In the genomic region with DNA sequence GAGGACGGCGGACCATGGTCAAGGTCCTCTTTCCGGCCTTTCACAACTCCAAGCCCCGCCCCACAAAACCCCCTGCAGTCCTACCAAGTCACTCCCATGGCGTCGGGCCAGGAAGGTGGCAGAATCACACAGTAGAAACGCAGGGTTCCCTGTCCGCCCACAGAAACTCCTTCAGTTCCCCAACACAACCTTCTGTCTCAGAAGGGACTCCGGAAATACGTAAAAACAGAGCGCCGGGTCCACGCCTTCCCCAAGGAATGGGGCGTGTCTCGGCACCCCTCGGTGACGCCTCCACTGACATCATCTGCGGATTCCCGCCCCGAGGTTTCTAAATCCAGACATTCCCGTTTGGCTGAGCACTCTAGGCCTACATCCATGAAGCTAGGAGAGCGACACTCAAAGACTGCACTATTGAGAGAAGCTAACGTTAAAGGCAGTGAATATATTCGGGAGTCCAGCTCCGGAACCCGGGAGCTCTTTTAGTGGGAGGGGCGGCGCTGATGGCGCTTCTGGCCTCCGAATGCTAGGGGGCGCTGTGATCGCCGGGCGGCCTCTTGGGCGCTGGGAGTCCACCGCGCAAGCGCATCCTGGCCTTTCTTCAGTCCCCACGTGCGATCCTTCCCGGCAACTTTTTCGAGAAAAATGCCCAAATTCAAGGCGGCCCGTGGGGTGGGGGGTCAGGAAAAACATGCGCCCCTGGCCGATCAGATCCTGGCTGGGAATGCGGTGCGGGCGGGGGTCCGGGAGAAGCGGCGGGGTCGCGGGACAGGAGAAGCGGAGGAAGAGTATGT, we compare ENCODE assay signal across 8 cellular contexts. TPM values are rescaled to one million over a fixed set of nuclear protein-coding genes. Genes with fewer than 3 reads are reported as not detected.
A peak's percentile ranks its signal among the peaks of the same experiment; 100 is the strongest.
DNase-seq lines count a peak whose midpoint lies in the region; ATAC-seq, FAIRE-seq and TF ChIP-seq lines count a peak whose summit lies in the region.

A gene with protein sequence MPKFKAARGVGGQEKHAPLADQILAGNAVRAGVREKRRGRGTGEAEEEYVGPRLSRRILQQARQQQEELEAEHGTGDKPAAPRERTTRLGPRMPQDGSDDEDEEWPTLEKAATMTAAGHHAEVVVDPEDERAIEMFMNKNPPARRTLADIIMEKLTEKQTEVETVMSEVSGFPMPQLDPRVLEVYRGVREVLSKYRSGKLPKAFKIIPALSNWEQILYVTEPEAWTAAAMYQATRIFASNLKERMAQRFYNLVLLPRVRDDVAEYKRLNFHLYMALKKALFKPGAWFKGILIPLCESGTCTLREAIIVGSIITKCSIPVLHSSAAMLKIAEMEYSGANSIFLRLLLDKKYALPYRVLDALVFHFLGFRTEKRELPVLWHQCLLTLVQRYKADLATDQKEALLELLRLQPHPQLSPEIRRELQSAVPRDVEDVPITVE (plus strand): TSS at position 579 of the 791 bp plus-strand sequence. CDS start 64 bp downstream, at position 643.
TSS of gene MED20 (minus strand) at position 219 of the 791 bp plus-strand sequence. CDS start at position 98, 121 bp downstream.

- H3K27me3 ChIP-seq in H7 (ENCODE audit: control insufficient read depth, insufficient read depth, low read length) (no peaks in the 10 kb centered on the region), Loucy (ENCODE audit: insufficient read depth, low read length, poor library complexity, severe bottlenecking) (no peaks in the 10 kb centered on the region)

- TF ChIP-seq CTCF in Loucy (conservative IDR thresholded peaks at IDR 0.05; ENCODE audit: low read length) = peak; percentile 87
- peak; percentile 95 for TF ChIP-seq CTCF in fibroblast of the aortic adventitia (IDR thresholded peaks at IDR 0.05; ENCODE audit: insufficient read depth, low read length)
- peak; percentile 98 for TF ChIP-seq CTCF in nephron progenitor cell (IDR thresholded peaks at IDR 0.05)

- H3K4me3 Mint-ChIP-seq in nephron progenitor cell = peak within 1 kb of the TSS; percentile 100
- peak within 1 kb of the TSS; percentile 97 to 100 for H3K4me3 Mint-ChIP-seq in stimulated activated naive CD8-positive, alpha-beta T cell treated with anti-CD3 and anti-CD28 coated beads, Interleukin-15, amount 100 ng/mL, for 72 hours

- H3K4me2 ChIP-seq in Loucy (ENCODE audit: low read depth, low read length, poor library complexity, severe bottlenecking) = peak within 1 kb of the TSS; percentile 100

- peak; percentile 91 for FAIRE-seq in G401.6 (lab: Jason Lieb, UNC)

- H3K9me3 Mint-ChIP-seq in nephron progenitor cell = no peaks in the 10 kb centered on the region
- H3K9me3 Mint-ChIP-seq in stimulated activated naive CD8-positive, alpha-beta T cell treated with anti-CD3 and anti-CD28 coated beads, Interleukin-15, amount 100 ng/mL, for 72 hours = no peaks in the 10 kb centered on the region

- H3K4me1 ChIP-seq in Loucy (ENCODE audit: insufficient read depth, low read length, poor library complexity, severe bottlenecking) = peaks cover 48% of the 10 kb centered on the region

- ATAC-seq in stimulated activated naive CD8-positive, alpha-beta T cell treated with anti-CD3 and anti-CD28 coated beads, Interleukin-15, amount 100 ng/mL, for 72 hours = peak; percentile 95

- peaks cover 75% of the 10 kb centered on the region for H3K79me2 ChIP-seq in Loucy (ENCODE audit: insufficient read depth, low read length)

- H3K9me3 ChIP-seq in Loucy (ENCODE audit: insufficient read depth, low read depth, low read length) = no peaks in the 10 kb centered on the region

- peak within 1 kb of the TSS; percentile 100 for H3K27ac Mint-ChIP-seq in nephron progenitor cell
- peak within 1 kb of the TSS; percentile 99 for H3K27ac Mint-ChIP-seq in stimulated activated naive CD8-positive, alpha-beta T cell treated with anti-CD3 and anti-CD28 coated beads, Interleukin-15, amount 100 ng/mL, for 72 hours

- peak within 1 kb of the TSS; percentile 86 for H2AFZ ChIP-seq in Loucy (ENCODE audit: low read length)

- H3K9me2 ChIP-seq in Loucy (replicated peaks; ENCODE audit: low read depth, low read length) = no peaks in the 10 kb centered on the region

- H3K36me3 ChIP-seq in H7 (replicated peaks; ENCODE audit: control insufficient read depth, insufficient read depth, low read length) (peaks cover 13% of the 10 kb centered on the region), Loucy (ENCODE audit: insufficient read depth, low read length) (no peaks in the 10 kb centered on the region)

- H3K27me3 Mint-ChIP-seq in nephron progenitor cell (ENCODE audit: low read depth, poor library complexity) = no peaks in the 10 kb centered on the region
- no peaks in the 10 kb centered on the region for H3K27me3 Mint-ChIP-seq in stimulated activated naive CD8-positive, alpha-beta T cell treated with anti-CD3 and anti-CD28 coated beads, Interleukin-15, amount 100 ng/mL, for 72 hours

- H3K4me1 Mint-ChIP-seq in nephron progenitor cell = peaks cover 50% of the 10 kb centered on the region
- H3K4me1 Mint-ChIP-seq in stimulated activated naive CD8-positive, alpha-beta T cell treated with anti-CD3 and anti-CD28 coated beads, Interleukin-15, amount 100 ng/mL, for 72 hours = peaks cover 58% of the 10 kb centered on the region

- no peaks in the 10 kb centered on the region for H3F3A ChIP-seq in Loucy (ENCODE audit: low read depth)

- peaks cover 31% of the 10 kb centered on the region for H4K20me1 ChIP-seq in Loucy (ENCODE audit: insufficient read depth, low read length, poor library complexity, severe bottlenecking)

- H3K9ac ChIP-seq in Loucy (ENCODE audit: low read depth, low read length, poor library complexity, severe bottlenecking) = peak within 1 kb of the TSS; percentile 86

- TF ChIP-seq POLR2A in Raji (IDR thresholded peaks at IDR 0.05; ENCODE audit: insufficient read depth, low read depth, low read length) = peak; percentile 82

- DNase-seq in H7 (peak; percentile 96), fibroblast of the aortic adventitia (ENCODE audit: low read depth) (peak; percentile 94), nephron progenitor cell (peak; percentile 96)
- DNase-seq in activated effector memory CD4-positive, alpha-beta T cell treated with Interleukin-2 at 50 U/mL for 16 hours = peak; percentile 90
- peak; percentile 94 to 95 for DNase-seq in stimulated activated naive CD8-positive, alpha-beta T cell treated with anti-CD3 and anti-CD28 coated beads, Interleukin-15, amount 100 ng/mL, for 72 hours

- H3K36me3 Mint-ChIP-seq in nephron progenitor cell (ENCODE audit: low read depth) = peaks cover 26% of the 10 kb centered on the region

- H3K4me3 ChIP-seq in H7 (ENCODE audit: insufficient read depth, low read depth, low read length) (peak within 1 kb of the TSS; percentile 99), Loucy (ENCODE audit: low read length, poor library complexity, severe bottlenecking) (peak within 1 kb of the TSS; percentile 80), fibroblast of the aortic adventitia (ENCODE audit: low read depth, low read length) (peak within 1 kb of the TSS; percentile 100)

RNA-seq across cellular contexts. Expression of the first gene that starts in this region (rescaled TPM):
- 34.6 and 43.2 TPM in 2 replicates for total RNA-seq in H7 (2014; rRNA removed; shearing (Covaris generic))
- total RNA-seq in fibroblast of the aortic adventitia (ENCODE audit: low replicate concordance) = 4.2 and 14.2 TPM in 2 replicates

RNA-seq across cellular contexts. Expression of gene MED20, which starts in this region (rescaled TPM):
- total RNA-seq in H7 (2014; rRNA removed; shearing (Covaris generic)) = 42.2 and 52.5 TPM in 2 replicates
- total RNA-seq in fibroblast of the aortic adventitia (ENCODE audit: low replicate concordance) = 29.9 and 36.6 TPM in 2 replicates

Comparison
In these comparisons a context has a peak if more than half of its experiments do, and no peak if none do; other contexts are left out.
1. Peak in every context shown above with its lines: DNase-seq, ATAC-seq and H3K4me3 ChIP-seq.